Comparison of ENCODE assay signal across 18 cellular contexts in the genomic region with DNA sequence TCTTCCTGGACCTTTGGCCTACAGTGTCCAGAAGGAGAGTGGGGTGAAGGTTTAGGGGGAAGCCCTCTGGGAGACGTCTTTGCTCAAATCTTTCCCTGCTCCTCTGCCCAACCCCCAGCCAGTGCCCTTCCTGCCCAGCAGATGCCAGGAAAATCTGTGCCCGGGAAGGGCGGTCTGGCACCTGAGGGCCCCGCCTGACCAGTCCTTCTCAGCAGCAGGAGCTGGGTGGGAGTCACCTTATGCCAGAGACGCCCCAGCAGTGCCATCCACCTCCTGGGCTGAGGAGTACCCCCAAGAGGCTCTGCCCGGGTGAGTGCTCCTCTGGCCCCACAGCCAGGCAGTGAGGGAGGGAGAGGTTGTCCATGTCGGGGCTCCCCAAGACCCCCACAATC.
"Had no signal": no experiment of that assay in that cellular context is flagged by ENCODE, and none has a peak within 500 bp of the region (broad histone marks: within the 10 kb centered on the region; RNA-seq: fewer than 3 reads in every experiment).

No MANE protein-coding gene starts in this region.

- H3K36me3 ChIP-seq: esophagus squamous epithelium, spleen, tibial artery, uterus had no signal

- H3K79me2 ChIP-seq: parathyroid adenoma had no signal

- H3K4me1 ChIP-seq: esophagus squamous epithelium, parathyroid adenoma, spleen, tibial artery, uterus had no signal

- H3K9ac ChIP-seq: parathyroid adenoma had no signal

- H3K27me3 ChIP-seq: uterus had no signal

- DNase-seq: activated CD4-positive, alpha-beta T cell treated with anti-CD3 and anti-CD28 coated beads, Interleukin-2, amount 10 ng/mL, durations not matched to agents 24 days and 14 days; activated CD8-positive, alpha-beta T cell treated with anti-CD3 and anti-CD28 coated beads for 36 hours; activated naive CD4-positive, alpha-beta T cell treated with Interleukin-2 at 50 U/mL for 16 hours; activated naive CD8-positive, alpha-beta T cell treated with anti-CD3 and anti-CD28 coated beads, Interleukin-2, amount 10 ng/mL, durations not matched to agents 7 days and 5 days; activated T-cell treated with anti-CD3 and anti-CD28 coated beads, Interleukin-2, amount 50 U/mL, for 1 hour; cortex of kidney; effector CD8-positive, alpha-beta T cell; esophagus squamous epithelium; nephron progenitor cell; spleen; stimulated activated CD4-positive, alpha-beta T cell treated with anti-CD3 and anti-CD28 coated beads, Interleukin-4, amount 100 ng/mL, for 4 hours; stimulated activated naive B cell treated with anti-CD40 and anti-IgM and Interleukin-4, amounts not matched to agents 10 μg/mL and 1 μg/mL and 100 μg/mL, for 72 hours; T1000; tibial artery; uterus had no signal

- ATAC-seq: activated CD8-positive, alpha-beta T cell treated with anti-CD3 and anti-CD28 coated beads for 36 hours; activated T-helper 17 cell treated with anti-CD3 and anti-CD28 coated beads, Interleukin-2, amount 50 U/mL, for 72 hours; stimulated activated naive B cell treated with anti-CD40 and anti-IgM and Interleukin-4, amounts not matched to agents 10 μg/mL and 1 μg/mL and 100 μg/mL, for 72 hours had no signal

- H3K9me3 ChIP-seq: esophagus squamous epithelium, spleen, tibial artery, uterus had no signal

- H3K4me3 ChIP-seq: esophagus squamous epithelium, lung, spleen, tibial artery, uterus had no signal

- H3K27ac ChIP-seq: esophagus squamous epithelium, parathyroid adenoma, spleen, tibial artery, uterus had no signal

- H2AFZ ChIP-seq: parathyroid adenoma had no signal
